Comparison of ENCODE assay signal across 22 cellular contexts in the genomic region with DNA sequence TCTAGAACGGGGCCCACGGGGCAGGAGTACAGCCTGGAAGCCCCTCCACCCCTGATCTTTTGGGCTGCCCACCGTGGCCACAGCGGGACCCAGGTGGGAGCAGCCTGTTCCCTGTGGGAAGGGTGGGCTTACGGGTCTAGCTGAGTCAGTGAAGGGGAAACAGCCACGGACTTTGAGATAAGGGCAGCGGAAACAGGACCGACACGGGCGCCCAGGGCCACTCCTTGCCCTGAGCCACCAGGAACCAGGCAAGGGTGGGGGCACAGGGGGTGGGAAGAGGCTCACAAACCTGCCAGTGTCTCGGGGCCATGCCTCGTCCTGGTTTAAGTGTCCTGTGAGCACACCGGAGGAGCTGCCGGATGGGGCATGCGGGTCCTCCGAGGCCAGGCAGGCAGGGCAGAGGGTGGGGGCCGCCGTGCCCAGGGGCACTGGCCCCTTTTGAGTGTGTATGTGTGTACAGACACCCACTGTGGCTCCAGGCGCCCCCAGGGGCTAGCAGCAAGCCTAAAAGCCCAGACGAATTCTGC. TPM values are rescaled to one million over a fixed set of nuclear protein-coding genes. Genes with fewer than 3 reads are reported as not detected.
"Had no signal": no experiment of that assay in that cellular context is flagged by ENCODE, and none has a peak within 500 bp of the region (broad histone marks: within the 10 kb centered on the region; RNA-seq: fewer than 3 reads in every experiment).

No MANE protein-coding gene starts in this region.

- H3K36me3 Mint-ChIP-seq: natural killer cell had no signal

- H3K27me3 ChIP-seq: adrenal gland, hepatocyte had no signal

- H3K9me3 ChIP-seq: adrenal gland, lower lobe of right lung had no signal

- H2AFZ ChIP-seq: hepatocyte had no signal

- H3K79me2 ChIP-seq: hepatocyte had no signal

- H3K36me3 ChIP-seq: adrenal gland had no signal

- H3K4me3 ChIP-seq: adrenal gland, hepatocyte, lower lobe of right lung, smooth muscle cell had no signal

- H3K27ac Mint-ChIP-seq: progenitor cell of endocrine pancreas; stimulated activated effector memory CD8-positive, alpha-beta T cell treated with anti-CD3 and anti-CD28 coated beads, Interleukin-12 subunit alpha, Interleukin-12 subunit beta, amount 100 ng/mL, for 72 hours had no signal

- DNase-seq: activated CD4-positive, alpha-beta T cell treated with anti-CD3 and anti-CD28 coated beads, Interleukin-2, amount 50 U/mL, for 1 hour; activated naive CD4-positive, alpha-beta T cell treated with anti-CD3 and anti-CD28 coated beads, Interleukin-2, amount 50 U/mL, for 16 hours; activated T-cell treated with anti-CD3 and anti-CD28 coated beads for 4 hours; central memory CD4-positive, alpha-beta T cell; cortex of kidney; effector memory CD8-positive, alpha-beta T cell; kidney glomerular epithelial cell; lower lobe of right lung; natural killer cell; occipital lobe; right cardiac atrium; T-helper 9 cell had no signal

- H3K9me3 Mint-ChIP-seq: activated T-helper 2 cell treated with anti-CD3 and anti-CD28 coated beads, Interferon-gamma antibody, Interleukin-2, Interleukin-4, amounts not matched to agents 10 μg/mL and 5 μg/mL and 100 μg/mL, durations not matched to agents 14 hours and 24 hours and 36 hours; effector memory CD8-positive, alpha-beta T cell; natural killer cell; stimulated activated effector memory CD8-positive, alpha-beta T cell treated with anti-CD3 and anti-CD28 coated beads, Interleukin-12 subunit alpha, Interleukin-12 subunit beta, amount 100 ng/mL, for 72 hours had no signal

- H3K27ac ChIP-seq: hepatocyte, lower lobe of right lung had no signal

- ATAC-seq: effector memory CD8-positive, alpha-beta T cell; lower lobe of right lung; natural killer cell; stimulated activated effector memory CD8-positive, alpha-beta T cell treated with anti-CD3 and anti-CD28 coated beads, Interleukin-12 subunit alpha, Interleukin-12 subunit beta, amount 100 ng/mL, for 72 hours had no signal

RNA-seq across cellular contexts. Expression of a gene that starts 47.6 kb away (rescaled TPM):
- total RNA-seq: activated CD8-positive, alpha-beta memory T cell treated with anti-CD3 and anti-CD28 coated beads for 36 hours; activated T-helper 2 cell treated with anti-CD3 and anti-CD28 coated beads, Interferon-gamma antibody, Interleukin-2, Interleukin-4, amounts not matched to agents 10 μg/mL and 5 μg/mL and 100 μg/mL, durations not matched to agents 14 hours and 24 hours and 36 hours; adrenal gland; epithelial cell of proximal tubule; hepatocyte; lower lobe of right lung; mononuclear cell; natural killer cell; occipital lobe; progenitor cell of endocrine pancreas; right cardiac atrium; smooth muscle cell; ureter had no signal
- polyA plus RNA-seq: adrenal gland, right cardiac atrium, smooth muscle cell had no signal
